ENCODE assay signal across 20 cellular contexts in the genomic region with DNA sequence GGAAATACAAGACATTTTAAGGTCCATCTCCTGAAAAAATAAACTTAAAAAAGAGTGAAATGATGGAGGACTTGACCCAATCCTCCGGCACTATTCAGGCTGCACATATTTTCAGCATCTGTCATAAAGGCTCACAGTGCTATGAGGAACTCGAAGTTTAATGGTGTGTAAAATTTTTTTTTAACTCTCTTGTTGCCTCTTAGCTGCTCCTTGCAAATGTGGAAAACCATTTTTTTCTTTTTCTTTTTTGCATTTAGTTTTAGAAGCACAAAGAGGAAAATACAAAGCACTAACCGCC.
DNase-seq lines count a peak whose midpoint lies in the region; ATAC-seq, FAIRE-seq and TF ChIP-seq lines count a peak whose summit lies in the region.
"Had no signal": no experiment of that assay in that cellular context is flagged by ENCODE, and none has a peak within 500 bp of the region (broad histone marks: within the 10 kb centered on the region; RNA-seq: fewer than 3 reads in every experiment).

No MANE protein-coding gene starts in this region.

- H3K36me3 Mint-ChIP-seq in HFFc6 (ENCODE audit: low read depth) (no peaks in the 10 kb centered on the region), chondrocyte (ENCODE audit: low read depth) (no peaks in the 10 kb centered on the region)
- H3K36me3 Mint-ChIP-seq: natural killer cell treated with Interleukin-12 subunit alpha and Interleukin-12 subunit beta and Interleukin-15 and Interleukin-18, amount 100 ng/mL, for 72 hours had no signal

- no peak for DNase-seq in A549 (ENCODE audit: low read depth in 1 of 2, low spot score in 1 of 2)
- peak; percentile 31 for DNase-seq in HFFc6
- DNase-seq in chondrocyte (ENCODE audit: low spot score): no peak
- DNase-seq in kidney tubule cell (ENCODE audit: low spot score): peak; percentile 66
- no peak for DNase-seq in cerebellar cortex (ENCODE audit: low spot score)
- no peak for DNase-seq in NCI-H2029 (lab: John Stamatoyannopoulos, UW)
- DNase-seq in activated CD4-positive, alpha-beta T cell treated with anti-CD3 and anti-CD28 coated beads for 4 hours: no peak
- DNase-seq: activated CD4-positive, CD25-positive, alpha-beta regulatory T cell treated with anti-CD3 and anti-CD28 coated beads, Interleukin-2, amount 50 U/mL, for 72 hours; activated gamma-delta T cell treated with Interleukin-2 at 50 U/mL for 16 hours; body of pancreas; esophagus squamous epithelium; lower lobe of right lung; NK-92 treated with Interleukin-12 subunit alpha and Interleukin-12 subunit beta, amount 100 ng/mL, for 24 hours; SHP77 treated with DMSO at 0.1 percent for 48 hours; stimulated activated CD4-positive, alpha-beta T cell treated with anti-CD3 and anti-CD28 coated beads, Interleukin-2, amount 100 ng/mL, for 48 hours; thyroid gland had no signal

- H3K4me2 ChIP-seq in A549: peak overlapping the region; percentile 46

- FAIRE-seq in A549 (lab: Jason Lieb, UNC): no peak
- FAIRE-seq: H54 had no signal

- H3K4me3 Mint-ChIP-seq in HFFc6 (peak overlapping the region; percentile 74), chondrocyte (ENCODE audit: unreplicated experiment) (no peak overlapping the region)
- H3K4me3 Mint-ChIP-seq: natural killer cell treated with Interleukin-12 subunit alpha and Interleukin-12 subunit beta and Interleukin-15 and Interleukin-18, amount 100 ng/mL, for 72 hours had no signal

- ATAC-seq in A549 (peak in 1 of 2 experiments; percentile 42; a peak in 2 of 6 replicates), HG02678 (IDR thresholded peaks at IDR 0.05; ENCODE audit: unreplicated experiment) (no peak)
- ATAC-seq: body of pancreas; lower lobe of right lung; natural killer cell treated with Interleukin-12 subunit alpha and Interleukin-12 subunit beta and Interleukin-15 and Interleukin-18, amount 100 ng/mL, for 72 hours had no signal

- H3K27ac ChIP-seq in A549: no peak overlapping the region
- H3K27ac ChIP-seq: body of pancreas, esophagus squamous epithelium, lower lobe of right lung, right atrium auricular region, thyroid gland had no signal

- H3K4me1 Mint-ChIP-seq in HFFc6 (ENCODE audit: low read depth): peaks cover 33% of the 10 kb centered on the region
- H3K4me1 Mint-ChIP-seq in chondrocyte (ENCODE audit: low read depth): peaks cover 15% of the 10 kb centered on the region

- H3K4me3 ChIP-seq in A549: no peak overlapping the region
- H3K4me3 ChIP-seq: body of pancreas, esophagus squamous epithelium, lower lobe of right lung, right atrium auricular region, thyroid gland had no signal

- no peaks in the 10 kb centered on the region for H3K9me3 ChIP-seq in A549
- H3K9me3 ChIP-seq: body of pancreas, esophagus squamous epithelium, lower lobe of right lung, right atrium auricular region, thyroid gland had no signal

- H3K27me3 Mint-ChIP-seq in HFFc6 (ENCODE audit: insufficient read depth) (no peaks in the 10 kb centered on the region), chondrocyte (ENCODE audit: low read depth) (no peaks in the 10 kb centered on the region)
- H3K27me3 Mint-ChIP-seq: natural killer cell treated with Interleukin-12 subunit alpha and Interleukin-12 subunit beta and Interleukin-15 and Interleukin-18, amount 100 ng/mL, for 72 hours had no signal

- H3K9me3 Mint-ChIP-seq in HFFc6 (no peaks in the 10 kb centered on the region), chondrocyte (ENCODE audit: low read depth) (peaks cover 12% of the 10 kb centered on the region)
- H3K9me3 Mint-ChIP-seq: natural killer cell treated with Interleukin-12 subunit alpha and Interleukin-12 subunit beta and Interleukin-15 and Interleukin-18, amount 100 ng/mL, for 72 hours had no signal

- TF ChIP-seq RAD21 in A549 (conservative IDR thresholded peaks at IDR 0.05 in 1 of 2, IDR thresholded peaks at IDR 0.05 in 1 of 2): no peak

- H3K27ac Mint-ChIP-seq in HFFc6 (peak overlapping the region; percentile 81), chondrocyte (ENCODE audit: unreplicated experiment) (peak overlapping the region; percentile 81)
- H3K27ac Mint-ChIP-seq: natural killer cell treated with Interleukin-12 subunit alpha and Interleukin-12 subunit beta and Interleukin-15 and Interleukin-18, amount 100 ng/mL, for 72 hours had no signal

- 41% methylated on average over 3 of the region's 3 CpGs for WGBS in A549 (ENCODE audit: missing lambda C conversion rate)

- TF ChIP-seq EP300 in A549 (IDR thresholded peaks at IDR 0.05): no peak

- CTCF ChIA-PET in A549 (lab: Yijun Ruan, JAX): interaction anchor here (0.6 kb wide), 1 partner anchor 711 kb away, joined by 3 read pairs; no protein-coding TSS in a partner anchor

- no peak for TF ChIP-seq POLR2A in A549 (IDR thresholded peaks at IDR 0.05; ENCODE audit: low read length)

- POLR2A ChIA-PET in A549 (lab: Yijun Ruan, JAX): no interaction called here

- TF ChIP-seq CTCF in A549 (IDR thresholded peaks at IDR 0.05) (no peak), HFFc6 (IDR thresholded peaks at IDR 0.05) (no peak), chondrocyte (IDR thresholded peaks at IDR 0.05) (no peak)

- H3K4me1 ChIP-seq in A549: peaks cover 13% of the 10 kb centered on the region; the same call in 2 of the 3 replicates
- H3K4me1 ChIP-seq: body of pancreas, esophagus squamous epithelium, lower lobe of right lung, right atrium auricular region, thyroid gland had no signal

TF ChIP-seq in A549, 52 proteins besides CTCF, POLR2A, EP300 and RAD21:
- no peak for TF ChIP-seq MYC (IDR thresholded peaks at IDR 0.05; ENCODE audit: borderline replicate concordance, low read length)
- TF ChIP-seq CHD2 (IDR thresholded peaks at IDR 0.05; ENCODE audit: low read length, partially characterized antibody): no peak
- no peak for TF ChIP-seq CBX2 (IDR thresholded peaks at IDR 0.05; ENCODE audit: borderline replicate concordance, low read depth)
- TF ChIP-seq TP53 (CRISPR knock-in tag; IDR thresholded peaks at IDR 0.05): no peak
- TF ChIP-seq, protein P1, sequence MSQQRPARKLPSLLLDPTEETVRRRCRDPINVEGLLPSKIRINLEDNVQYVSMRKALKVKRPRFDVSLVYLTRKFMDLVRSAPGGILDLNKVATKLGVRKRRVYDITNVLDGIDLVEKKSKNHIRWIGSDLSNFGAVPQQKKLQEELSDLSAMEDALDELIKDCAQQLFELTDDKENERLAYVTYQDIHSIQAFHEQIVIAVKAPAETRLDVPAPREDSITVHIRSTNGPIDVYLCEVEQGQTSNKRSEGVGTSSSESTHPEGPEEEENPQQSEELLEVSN (IDR thresholded peaks at IDR 0.05; ENCODE audit: borderline replicate concordance, low read depth): no peak
- TF ChIP-seq JUNB (IDR thresholded peaks at IDR 0.05): no peak
- TF ChIP-seq, protein P2, sequence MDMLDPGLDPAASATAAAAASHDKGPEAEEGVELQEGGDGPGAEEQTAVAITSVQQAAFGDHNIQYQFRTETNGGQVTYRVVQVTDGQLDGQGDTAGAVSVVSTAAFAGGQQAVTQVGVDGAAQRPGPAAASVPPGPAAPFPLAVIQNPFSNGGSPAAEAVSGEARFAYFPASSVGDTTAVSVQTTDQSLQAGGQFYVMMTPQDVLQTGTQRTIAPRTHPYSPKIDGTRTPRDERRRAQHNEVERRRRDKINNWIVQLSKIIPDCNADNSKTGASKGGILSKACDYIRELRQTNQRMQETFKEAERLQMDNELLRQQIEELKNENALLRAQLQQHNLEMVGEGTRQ (IDR thresholded peaks at IDR 0.05): no peak
- TF ChIP-seq HOXA7 (CRISPR knock-in tag; IDR thresholded peaks at IDR 0.05): no peak
- TF ChIP-seq GATA3 (IDR thresholded peaks at IDR 0.05; ENCODE audit: borderline replicate concordance): no peak
- TF ChIP-seq REST (IDR thresholded peaks at IDR 0.05): no peak
- TF ChIP-seq HDAC2 (IDR thresholded peaks at IDR 0.05): no peak
- no peak for TF ChIP-seq FOXS1 (CRISPR knock-in tag; IDR thresholded peaks at IDR 0.05)
- TF ChIP-seq TFCP2L1 (CRISPR knock-in tag; IDR thresholded peaks at IDR 0.05): no peak
- no peak for TF ChIP-seq MAX (IDR thresholded peaks at IDR 0.05)
- no peak for TF ChIP-seq ZFP36 (IDR thresholded peaks at IDR 0.05; ENCODE audit: borderline replicate concordance, partially characterized antibody)
- TF ChIP-seq HES2 (IDR thresholded peaks at IDR 0.05): no peak
TF ChIP-seq in A549: peak in this region for 0.

Comparison
In these comparisons a context has a peak if more than half of its experiments do, and no peak if none do; other contexts are left out.
1. DNase-seq: peak in HFFc6 (single experiment) and kidney tubule cell (single experiment); none in A549 (0 of 2), chondrocyte (single experiment), cerebellar cortex (single experiment), NCI-H2029 (single experiment) and activated CD4-positive, alpha-beta T cell treated with anti-CD3 and anti-CD28 coated beads for 4 hours (0 of 2).